ENCODE assay signal across 18 cellular contexts in genomic region chr6:132730560-132730959, GRCh38. TPM values are rescaled to one million over a fixed set of nuclear protein-coding genes. Genes with fewer than 3 reads are reported as not detected.
DNase-seq lines count a peak whose midpoint lies in the region; ATAC-seq, FAIRE-seq and TF ChIP-seq lines count a peak whose summit lies in the region.
"Had no signal": no experiment of that assay in that cellular context is flagged by ENCODE, and none has a peak within 500 bp of the region (broad histone marks: within the 10 kb centered on the region; RNA-seq: fewer than 3 reads in every experiment).

No MANE protein-coding gene starts in this region.

- peak; percentile 19 for DNase-seq in A172 (ENCODE audit: low spot score)
- DNase-seq in HFFc6, result peak; percentile 77
- DNase-seq in bronchial epithelial cell (ENCODE audit: low read depth), result peak; percentile 96
- DNase-seq in left lobe of liver (ENCODE audit: low spot score), result no peak
- DNase-seq in GDM1 (lab: John Stamatoyannopoulos, UW), result no peak
- DNase-seq in T-helper 2 cell, result no peak
- no peak for DNase-seq in NOMO-1 (lab: John Stamatoyannopoulos, UW; ENCODE audit: unreplicated experiment in 2 of 2)
- no peak for DNase-seq in D721Med (ENCODE audit: insufficient read length, low spot score)
- DNase-seq: activated CD4-positive, alpha-beta T cell treated with anti-CD3 and anti-CD28 coated beads for 1 hour; activated naive CD8-positive, alpha-beta T cell treated with anti-CD3 and anti-CD28 coated beads, Interleukin-2, amount 10 ng/mL, durations not matched to agents 7 days and 5 days; DMS79; NCI-H2171; thyroid gland had no signal

- H3K9me3 Mint-ChIP-seq in HFFc6, result no peaks in the 10 kb centered on the region
- H3K9me3 Mint-ChIP-seq: activated naive CD8-positive, alpha-beta T cell treated with anti-CD3 and anti-CD28 coated beads, Interleukin-2, amount 10 ng/mL, durations not matched to agents 7 days and 5 days; dendritic cell treated with granulocyte-macrophage colony-stimulating factor and Interleukin-4, amounts not matched to agents 40 ng/mL and 50 ng/mL, for 4 days; neural progenitor cell had no signal

- H3K4me1 Mint-ChIP-seq in HFFc6 (ENCODE audit: low read depth), result peaks cover 14% of the 10 kb centered on the region
- H3K4me1 Mint-ChIP-seq: neural progenitor cell had no signal

- no peak overlapping the region for H3K4me3 ChIP-seq in bronchial epithelial cell (ENCODE audit: low read depth, low read length)
- H3K4me3 ChIP-seq: neural progenitor cell, thyroid gland had no signal

- no peaks in the 10 kb centered on the region for H3K36me3 Mint-ChIP-seq in HFFc6 (ENCODE audit: low read depth)
- H3K36me3 Mint-ChIP-seq: neural progenitor cell had no signal

- no peak overlapping the region for H3K4me3 Mint-ChIP-seq in HFFc6
- H3K4me3 Mint-ChIP-seq: activated naive CD8-positive, alpha-beta T cell treated with anti-CD3 and anti-CD28 coated beads, Interleukin-2, amount 10 ng/mL, durations not matched to agents 7 days and 5 days; dendritic cell treated with granulocyte-macrophage colony-stimulating factor and Interleukin-4, amounts not matched to agents 40 ng/mL and 50 ng/mL, for 4 days; neural progenitor cell had no signal

- TF ChIP-seq CTCF in HFFc6 (IDR thresholded peaks at IDR 0.05), result no peak
- no peak for TF ChIP-seq CTCF in bronchial epithelial cell (IDR thresholded peaks at IDR 0.05; ENCODE audit: insufficient read depth, low read length, severe bottlenecking)
- no peak for TF ChIP-seq CTCF in D721Med (IDR thresholded peaks at IDR 0.05; ENCODE audit: insufficient read depth, missing control alignments)

- ATAC-seq in left lobe of liver, result peak; percentile 71

- no peaks in the 10 kb centered on the region for H3K27me3 ChIP-seq in bronchial epithelial cell (ENCODE audit: control insufficient read depth, insufficient read depth, low read length)
- H3K27me3 ChIP-seq: neural progenitor cell, thyroid gland had no signal

- no peaks in the 10 kb centered on the region for H3K36me3 ChIP-seq in bronchial epithelial cell (ENCODE audit: control insufficient read depth, insufficient read depth, low read length)
- H3K36me3 ChIP-seq: neural progenitor cell, thyroid gland had no signal

- no peak overlapping the region for H3K27ac Mint-ChIP-seq in HFFc6
- H3K27ac Mint-ChIP-seq: activated naive CD8-positive, alpha-beta T cell treated with anti-CD3 and anti-CD28 coated beads, Interleukin-2, amount 10 ng/mL, durations not matched to agents 7 days and 5 days; dendritic cell treated with granulocyte-macrophage colony-stimulating factor and Interleukin-4, amounts not matched to agents 40 ng/mL and 50 ng/mL, for 4 days; neural progenitor cell had no signal

- H3K27me3 Mint-ChIP-seq in HFFc6 (ENCODE audit: insufficient read depth), result peaks cover 2% of the 10 kb centered on the region; the same call in 1 of the 2 replicates
- H3K27me3 Mint-ChIP-seq: activated naive CD8-positive, alpha-beta T cell treated with anti-CD3 and anti-CD28 coated beads, Interleukin-2, amount 10 ng/mL, durations not matched to agents 7 days and 5 days; dendritic cell treated with granulocyte-macrophage colony-stimulating factor and Interleukin-4, amounts not matched to agents 40 ng/mL and 50 ng/mL, for 4 days had no signal

- peak; percentile 75 for FAIRE-seq in bronchial epithelial cell (lab: Jason Lieb, UNC)
- no peak for FAIRE-seq in D721Med (lab: Jason Lieb, UNC)
- FAIRE-seq: GM12892 had no signal

RNA-seq across cellular contexts. Expression of gene VNN1, which starts 16.7 kb away (rescaled TPM):
- total RNA-seq in A172 (2014; rRNA removed; shearing (Covaris generic)), result 0.31 and 0.71 TPM in 2 replicates
- total RNA-seq in HFFc6 (2021; fragmentation: NEBNext Ultra II Directional; extraction: Animal tissue kit (Norgen Biotek cat#: 25700)), result under 1 TPM in 5 of 6 experiments, not detected in 1; 0.07 to 0.13 (median 0.09) TPM
- total RNA-seq in bronchial epithelial cell, result 0.13 TPM in 1 of 2 replicates, not detected in the other
- 74.8 TPM for total RNA-seq in left lobe of liver
- total RNA-seq: A673; activated naive CD8-positive, alpha-beta T cell treated with anti-CD3 and anti-CD28 coated beads, Interleukin-2, amount 10 ng/mL, durations not matched to agents 7 days and 5 days; OCI-LY7 had no signal

RNA-seq across cellular contexts. Expression of gene VNN2, which starts 27.1 kb away (rescaled TPM):
- 0.19 TPM in 1 of 2 replicates, not detected in the other for total RNA-seq in A172 (2014; rRNA removed; shearing (Covaris generic))
- total RNA-seq in HFFc6 (2021; fragmentation: NEBNext Ultra II Directional; extraction: Animal tissue kit (Norgen Biotek cat#: 25700)), result not detected
- total RNA-seq in bronchial epithelial cell (0.26 TPM in 1 of 2 replicates, not detected in the other), left lobe of liver (0.78 TPM)
- total RNA-seq: A673 had no signal

Comparison
In these comparisons a context has a peak if more than half of its experiments do, and no peak if none do; other contexts are left out.
1. DNase-seq: peak in A172 (single experiment), HFFc6 (single experiment) and bronchial epithelial cell (single experiment); none in left lobe of liver (single experiment), GDM1 (single experiment), T-helper 2 cell (0 of 5), NOMO-1 (0 of 2) and D721Med (single experiment).
2. RNA of gene VNN1, which starts 16.7 kb away (total RNA-seq): 74.8 TPM in left lobe of liver (single experiment); 0.31 to 0.71 TPM in A172, 0.07 to 0.13 TPM in HFFc6 and 0.13 TPM in bronchial epithelial cell; every median in the first group is over 10 times any median in the second.